10 cellular contexts compared by ENCODE assay signal in genomic region chr9:98215821-98216220, GRCh38. TPM values are rescaled to one million over a fixed set of nuclear protein-coding genes. Genes with fewer than 3 reads are reported as not detected.
A peak's percentile ranks its signal among the peaks of the same experiment; 100 is the strongest.
DNase-seq lines count a peak whose midpoint lies in the region; FAIRE-seq and TF ChIP-seq lines count a peak whose summit lies in the region.
"Had no signal": no experiment of that assay in that cellular context is flagged by ENCODE, and none has a peak within 500 bp of the region (broad histone marks: within the 10 kb centered on the region; RNA-seq: fewer than 3 reads in every experiment).

No MANE protein-coding gene starts in this region.

- H3K27me3 ChIP-seq in bronchial epithelial cell (ENCODE audit: control insufficient read depth, insufficient read depth, low read length) = no peaks in the 10 kb centered on the region

- FAIRE-seq in bronchial epithelial cell (lab: Jason Lieb, UNC) (no peak), GM12892 (lab: Jason Lieb, UNC) (no peak)

- H3K36me3 Mint-ChIP-seq in nephron progenitor cell (ENCODE audit: low read depth) = no peaks in the 10 kb centered on the region
- H3K36me3 Mint-ChIP-seq in activated CD4-positive, alpha-beta T cell treated with anti-CD3 and anti-CD28 coated beads, Interleukin-2, amount 10 ng/mL, durations not matched to agents 24 days and 14 days (ENCODE audit: low read depth) = no peaks in the 10 kb centered on the region

- H3K36me3 ChIP-seq in bronchial epithelial cell (ENCODE audit: control insufficient read depth, insufficient read depth, low read length) = peaks cover 59% of the 10 kb centered on the region

- H3K4me3 Mint-ChIP-seq in nephron progenitor cell = no peak overlapping the region
- no peak overlapping the region for H3K4me3 Mint-ChIP-seq in activated CD4-positive, alpha-beta T cell treated with anti-CD3 and anti-CD28 coated beads, Interleukin-2, amount 10 ng/mL, durations not matched to agents 24 days and 14 days
- H3K4me3 Mint-ChIP-seq: B cell had no signal

- H3K27ac Mint-ChIP-seq in nephron progenitor cell = no peak overlapping the region
- no peak overlapping the region for H3K27ac Mint-ChIP-seq in activated CD4-positive, alpha-beta T cell treated with anti-CD3 and anti-CD28 coated beads, Interleukin-2, amount 10 ng/mL, durations not matched to agents 24 days and 14 days
- H3K27ac Mint-ChIP-seq: B cell had no signal

- DNase-seq in NCI-H1092 treated with DMSO at 0.1 percent for 48 hours (lab: John Stamatoyannopoulos, UW) (peak; percentile 13), NCI-H1092 (lab: John Stamatoyannopoulos, UW) (no peak), bronchial epithelial cell (ENCODE audit: low read depth) (no peak), nephron progenitor cell (peak; percentile 53), GM12892 (ENCODE audit: insufficient read length) (no peak), NCI-H1048 (lab: John Stamatoyannopoulos, UW) (no peak)
- DNase-seq in activated CD4-positive, alpha-beta T cell treated with anti-CD3 and anti-CD28 coated beads, Interleukin-2, amount 10 ng/mL, durations not matched to agents 24 days and 14 days = no peak
- DNase-seq: NCI-H2107 had no signal

- TF ChIP-seq CTCF in LNCAP (IDR thresholded peaks at IDR 0.05) (peak; percentile 74), bronchial epithelial cell (IDR thresholded peaks at IDR 0.05; ENCODE audit: insufficient read depth, low read length, severe bottlenecking) (peak; percentile 51), nephron progenitor cell (IDR thresholded peaks at IDR 0.05) (peak; percentile 48)

- H3K4me3 ChIP-seq in bronchial epithelial cell (ENCODE audit: low read depth, low read length) = no peak overlapping the region

- TF ChIP-seq POLR2A in GM12892 (IDR thresholded peaks at IDR 0.05; ENCODE audit: low read depth, low read length) = no peak

- peaks cover 7% of the 10 kb centered on the region for H3K27me3 Mint-ChIP-seq in nephron progenitor cell (ENCODE audit: low read depth, poor library complexity)
- H3K27me3 Mint-ChIP-seq in activated CD4-positive, alpha-beta T cell treated with anti-CD3 and anti-CD28 coated beads, Interleukin-2, amount 10 ng/mL, durations not matched to agents 24 days and 14 days = no peaks in the 10 kb centered on the region
- H3K27me3 Mint-ChIP-seq: B cell had no signal

- intact Hi-C loops in activated CD4-positive, alpha-beta T cell treated with anti-CD3 and anti-CD28 coated beads, Interleukin-2, amount 10 ng/mL, durations not matched to agents 24 days and 14 days (cut with micrococcal nuclease) = no loop called here

- H3K9me3 Mint-ChIP-seq in nephron progenitor cell = no peaks in the 10 kb centered on the region
- no peaks in the 10 kb centered on the region for H3K9me3 Mint-ChIP-seq in activated CD4-positive, alpha-beta T cell treated with anti-CD3 and anti-CD28 coated beads, Interleukin-2, amount 10 ng/mL, durations not matched to agents 24 days and 14 days

- peaks cover 28% of the 10 kb centered on the region for H3K4me1 Mint-ChIP-seq in nephron progenitor cell
- no peaks in the 10 kb centered on the region for H3K4me1 Mint-ChIP-seq in activated CD4-positive, alpha-beta T cell treated with anti-CD3 and anti-CD28 coated beads, Interleukin-2, amount 10 ng/mL, durations not matched to agents 24 days and 14 days
- H3K4me1 Mint-ChIP-seq: B cell had no signal

RNA-seq across cellular contexts. Expression of gene CORO2A, which starts 23.4 kb away (rescaled TPM):
- 22.1 and 34.7 TPM in 2 replicates for total RNA-seq in bronchial epithelial cell
- polyA plus RNA-seq in GM12892 (2012; ENCODE audit: missing spikeins) = 2.2 TPM
- total RNA-seq in activated CD4-positive, alpha-beta T cell treated with anti-CD3 and anti-CD28 coated beads, Interleukin-2, amount 10 ng/mL, durations not matched to agents 24 days and 14 days = 0.92 and 1.4 TPM in 2 replicates

RNA-seq across cellular contexts. Expression of gene TBC1D2, which starts 39.6 kb away (rescaled TPM):
- 46.0 and 54.0 TPM in 2 replicates for total RNA-seq in bronchial epithelial cell
- polyA plus RNA-seq in GM12892 (2012; ENCODE audit: missing spikeins) = 0.51 TPM
- 1.6 and 1.8 TPM in 2 replicates for total RNA-seq in activated CD4-positive, alpha-beta T cell treated with anti-CD3 and anti-CD28 coated beads, Interleukin-2, amount 10 ng/mL, durations not matched to agents 24 days and 14 days

Comparison
In these comparisons a context has a peak if more than half of its experiments do, and no peak if none do; other contexts are left out.
1. DNase-seq: peak in NCI-H1092 treated with DMSO at 0.1 percent for 48 hours (single experiment) and nephron progenitor cell (single experiment); none in NCI-H1092 (single experiment), bronchial epithelial cell (single experiment), GM12892 (single experiment), NCI-H1048 (single experiment) and activated CD4-positive, alpha-beta T cell treated with anti-CD3 and anti-CD28 coated beads, Interleukin-2, amount 10 ng/mL, durations not matched to agents 24 days and 14 days (single experiment).
2. RNA of gene TBC1D2, which starts 39.6 kb away (total RNA-seq): 46.0 to 54.0 TPM in bronchial epithelial cell; 1.6 to 1.8 TPM in activated CD4-positive, alpha-beta T cell treated with anti-CD3 and anti-CD28 coated beads, Interleukin-2, amount 10 ng/mL, durations not matched to agents 24 days and 14 days; every median in the first group is over 10 times any median in the second.
3. Peak in every context shown above with its lines, with median percentiles within 50 percentile points of each other: CTCF ChIP-seq.